In the genomic region with DNA sequence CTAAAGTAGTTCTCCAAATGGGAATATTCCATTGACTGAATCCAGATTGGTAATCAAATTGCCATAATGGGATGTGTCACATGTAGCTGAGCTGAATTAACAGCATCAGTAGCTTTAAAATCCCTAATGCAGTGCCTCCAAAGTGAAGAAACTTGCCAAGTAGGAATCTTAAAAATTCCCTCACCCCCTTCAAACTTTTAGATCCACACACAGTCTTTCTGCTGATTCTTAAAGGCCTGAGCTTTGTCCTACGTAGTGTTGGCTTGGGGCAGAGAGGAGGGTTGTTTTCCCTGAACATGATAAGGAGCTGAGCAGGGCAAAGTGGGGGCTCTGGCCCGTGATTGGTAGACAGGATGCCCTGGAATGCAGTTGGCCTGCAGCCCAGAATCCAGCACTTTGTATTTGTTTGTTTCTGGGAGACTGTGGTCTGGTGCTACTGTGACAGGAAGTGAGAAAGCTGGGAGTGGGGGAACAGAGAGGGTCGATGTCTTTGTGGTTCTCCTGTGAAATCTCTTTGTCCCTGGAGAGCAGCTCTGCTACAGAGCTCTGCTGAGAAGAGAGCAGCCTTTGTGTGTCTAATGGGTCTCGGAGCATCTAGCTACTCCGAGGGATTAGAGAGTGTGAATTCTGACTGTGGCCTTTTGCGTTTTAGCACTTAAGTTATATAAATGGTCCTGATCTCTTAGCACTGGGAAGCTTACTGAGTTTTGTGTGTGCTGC, we compare ENCODE assay signal across 1 cellular context.
TF ChIP-seq lines count a peak whose summit lies in the region.

No MANE protein-coding gene starts in this region.

TF ChIP-seq in K562, 482 proteins besides CTCF, POLR2A, EP300 and RAD21 (continued from another document and continues in another):
- TF ChIP-seq FOXK2 (conservative IDR thresholded peaks at IDR 0.05 in 1 of 2, IDR thresholded peaks at IDR 0.05 in 1 of 2; ENCODE audit: low read depth in 2 of 2): no peak
- TF ChIP-seq CBFA2T2 (conservative IDR thresholded peaks at IDR 0.05): no peak
- TF ChIP-seq ZNF699 (CRISPR knock-in tag; IDR thresholded peaks at IDR 0.05; ENCODE audit: insufficient replicate concordance): no peak
- TF ChIP-seq, protein P1, sequence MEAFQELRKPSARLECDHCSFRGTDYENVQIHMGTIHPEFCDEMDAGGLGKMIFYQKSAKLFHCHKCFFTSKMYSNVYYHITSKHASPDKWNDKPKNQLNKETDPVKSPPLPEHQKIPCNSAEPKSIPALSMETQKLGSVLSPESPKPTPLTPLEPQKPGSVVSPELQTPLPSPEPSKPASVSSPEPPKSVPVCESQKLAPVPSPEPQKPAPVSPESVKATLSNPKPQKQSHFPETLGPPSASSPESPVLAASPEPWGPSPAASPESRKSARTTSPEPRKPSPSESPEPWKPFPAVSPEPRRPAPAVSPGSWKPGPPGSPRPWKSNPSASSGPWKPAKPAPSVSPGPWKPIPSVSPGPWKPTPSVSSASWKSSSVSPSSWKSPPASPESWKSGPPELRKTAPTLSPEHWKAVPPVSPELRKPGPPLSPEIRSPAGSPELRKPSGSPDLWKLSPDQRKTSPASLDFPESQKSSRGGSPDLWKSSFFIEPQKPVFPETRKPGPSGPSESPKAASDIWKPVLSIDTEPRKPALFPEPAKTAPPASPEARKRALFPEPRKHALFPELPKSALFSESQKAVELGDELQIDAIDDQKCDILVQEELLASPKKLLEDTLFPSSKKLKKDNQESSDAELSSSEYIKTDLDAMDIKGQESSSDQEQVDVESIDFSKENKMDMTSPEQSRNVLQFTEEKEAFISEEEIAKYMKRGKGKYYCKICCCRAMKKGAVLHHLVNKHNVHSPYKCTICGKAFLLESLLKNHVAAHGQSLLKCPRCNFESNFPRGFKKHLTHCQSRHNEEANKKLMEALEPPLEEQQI (IDR thresholded peaks at IDR 0.05): no peak
- no peak for TF ChIP-seq TFAM (CRISPR knock-in tag; conservative IDR thresholded peaks at IDR 0.05)
- TF ChIP-seq CBX1 (IDR thresholded peaks at IDR 0.05; ENCODE audit: low read depth): no peak
- no peak for TF ChIP-seq FOXJ3 (CRISPR knock-in tag; IDR thresholded peaks at IDR 0.05)
- TF ChIP-seq ATF2 (CRISPR knock-in tag; IDR thresholded peaks at IDR 0.05): no peak
- no peak for TF ChIP-seq CHD2 (IDR thresholded peaks at IDR 0.05; ENCODE audit: low read depth, low read length)
- peak; percentile 60 for TF ChIP-seq SOX6 (IDR thresholded peaks at IDR 0.05)
- TF ChIP-seq ZNF384 (IDR thresholded peaks at IDR 0.05; ENCODE audit: low read depth, low read length): no peak
- TF ChIP-seq NFE2 (IDR thresholded peaks at IDR 0.05; ENCODE audit: low read depth): no peak
- TF ChIP-seq NFATC3 (IDR thresholded peaks at IDR 0.05): no peak
- no peak for TF ChIP-seq MBD2 (IDR thresholded peaks at IDR 0.05; ENCODE audit: borderline replicate concordance, low read depth)
- peak; percentile 68 for TF ChIP-seq NFYB (IDR thresholded peaks at IDR 0.05; ENCODE audit: extremely low read depth, insufficient read length)
- no peak for TF ChIP-seq FOXM1 (IDR thresholded peaks at IDR 0.05; ENCODE audit: low read depth)
- TF ChIP-seq FOXM1 (CRISPR knock-in tag; IDR thresholded peaks at IDR 0.05; ENCODE audit: low read depth): no peak
- TF ChIP-seq SIRT6 (IDR thresholded peaks at IDR 0.05; ENCODE audit: low read depth, low read length): no peak
- no peak for TF ChIP-seq ETV6 (IDR thresholded peaks at IDR 0.05; ENCODE audit: borderline replicate concordance in 1 of 2, low read depth in 2 of 2, low read length in 1 of 2)
- TF ChIP-seq ETV6 (CRISPR knock-in tag; IDR thresholded peaks at IDR 0.05; ENCODE audit: borderline replicate concordance): no peak
- TF ChIP-seq NR4A1 (CRISPR knock-in tag; IDR thresholded peaks at IDR 0.05): no peak
- no peak for TF ChIP-seq NR4A1 (tag; IDR thresholded peaks at IDR 0.05)
- TF ChIP-seq GABPA (tag; conservative IDR thresholded peaks at IDR 0.05; ENCODE audit: low read depth): peak; percentile 59
- TF ChIP-seq ZBTB7A (IDR thresholded peaks at IDR 0.05; ENCODE audit: borderline replicate concordance, control insufficient read depth, low read depth, low read length): peak; percentile 39; the same call in 1 of the 2 replicates
- no peak for TF ChIP-seq ILF3 (IDR thresholded peaks at IDR 0.05; ENCODE audit: borderline replicate concordance)
- no peak for TF ChIP-seq ATF3 (IDR thresholded peaks at IDR 0.05)
- no peak for TF ChIP-seq ATF3 (CRISPR knock-in tag; conservative IDR thresholded peaks at IDR 0.05)
- no peak for TF ChIP-seq ZNF696 (CRISPR knock-in tag; conservative IDR thresholded peaks at IDR 0.05)
- no peak for TF ChIP-seq NCOR1 (IDR thresholded peaks at IDR 0.05)
- TF ChIP-seq LARP7 (IDR thresholded peaks at IDR 0.05): no peak
- no peak for TF ChIP-seq ZBTB49 (CRISPR knock-in tag; IDR thresholded peaks at IDR 0.05; ENCODE audit: borderline replicate concordance)
- 0 out of 4 replicates have a peak, but pooled peaks of 1 of the 2 experiments have one; percentile 27 for TF ChIP-seq MAZ (CRISPR knock-in tag; conservative IDR thresholded peaks at IDR 0.05 in 1 of 2, IDR thresholded peaks at IDR 0.05 in 1 of 2)
- no peak for TF ChIP-seq MAFK (IDR thresholded peaks at IDR 0.05; ENCODE audit: low read length)
- TF ChIP-seq GTF2F1 (IDR thresholded peaks at IDR 0.05; ENCODE audit: low read depth, low read length): no peak
- 0 out of 2 replicates have a peak, but pooled peaks have one; percentile 26 for TF ChIP-seq ETV1 (tag; conservative IDR thresholded peaks at IDR 0.05; ENCODE audit: low read depth)
- TF ChIP-seq, protein P2, sequence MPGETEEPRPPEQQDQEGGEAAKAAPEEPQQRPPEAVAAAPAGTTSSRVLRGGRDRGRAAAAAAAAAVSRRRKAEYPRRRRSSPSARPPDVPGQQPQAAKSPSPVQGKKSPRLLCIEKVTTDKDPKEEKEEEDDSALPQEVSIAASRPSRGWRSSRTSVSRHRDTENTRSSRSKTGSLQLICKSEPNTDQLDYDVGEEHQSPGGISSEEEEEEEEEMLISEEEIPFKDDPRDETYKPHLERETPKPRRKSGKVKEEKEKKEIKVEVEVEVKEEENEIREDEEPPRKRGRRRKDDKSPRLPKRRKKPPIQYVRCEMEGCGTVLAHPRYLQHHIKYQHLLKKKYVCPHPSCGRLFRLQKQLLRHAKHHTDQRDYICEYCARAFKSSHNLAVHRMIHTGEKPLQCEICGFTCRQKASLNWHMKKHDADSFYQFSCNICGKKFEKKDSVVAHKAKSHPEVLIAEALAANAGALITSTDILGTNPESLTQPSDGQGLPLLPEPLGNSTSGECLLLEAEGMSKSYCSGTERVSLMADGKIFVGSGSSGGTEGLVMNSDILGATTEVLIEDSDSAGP (CRISPR knock-in tag; IDR thresholded peaks at IDR 0.05): no peak
- TF ChIP-seq RBFOX2 (IDR thresholded peaks at IDR 0.05; ENCODE audit: low read depth, low read length): no peak
- no peak for TF ChIP-seq ZNF347 (CRISPR knock-in tag; IDR thresholded peaks at IDR 0.05; ENCODE audit: low read depth)
- TF ChIP-seq BRF1 (IDR thresholded peaks at IDR 0.05; ENCODE audit: borderline replicate concordance, extremely low read depth, insufficient read length): no peak
- no peak for TF ChIP-seq ZKSCAN3 (CRISPR knock-in tag; IDR thresholded peaks at IDR 0.05)
- TF ChIP-seq ARID1B (IDR thresholded peaks at IDR 0.05): 0 out of 2 replicates have a peak, but pooled peaks have one; percentile 17
- no peak for TF ChIP-seq RBM15 (IDR thresholded peaks at IDR 0.05; ENCODE audit: insufficient read depth, low read length)
- TF ChIP-seq PTBP1 (IDR thresholded peaks at IDR 0.05; ENCODE audit: low read depth, low read length): no peak
- TF ChIP-seq ZSCAN29 (IDR thresholded peaks at IDR 0.05): no peak
- TF ChIP-seq, protein P3, sequence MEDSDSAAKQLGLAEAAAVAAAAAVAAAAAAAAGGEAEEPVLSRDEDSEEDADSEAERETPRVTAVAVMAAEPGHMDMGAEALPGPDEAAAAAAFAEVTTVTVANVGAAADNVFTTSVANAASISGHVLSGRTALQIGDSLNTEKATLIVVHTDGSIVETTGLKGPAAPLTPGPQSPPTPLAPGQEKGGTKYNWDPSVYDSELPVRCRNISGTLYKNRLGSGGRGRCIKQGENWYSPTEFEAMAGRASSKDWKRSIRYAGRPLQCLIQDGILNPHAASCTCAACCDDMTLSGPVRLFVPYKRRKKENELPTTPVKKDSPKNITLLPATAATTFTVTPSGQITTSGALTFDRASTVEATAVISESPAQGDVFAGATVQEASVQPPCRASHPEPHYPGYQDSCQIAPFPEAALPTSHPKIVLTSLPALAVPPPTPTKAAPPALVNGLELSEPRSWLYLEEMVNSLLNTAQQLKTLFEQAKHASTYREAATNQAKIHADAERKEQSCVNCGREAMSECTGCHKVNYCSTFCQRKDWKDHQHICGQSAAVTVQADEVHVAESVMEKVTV (CRISPR knock-in tag; IDR thresholded peaks at IDR 0.05): no peak
- TF ChIP-seq HLTF (IDR thresholded peaks at IDR 0.05): no peak
- TF ChIP-seq ZFP36 (IDR thresholded peaks at IDR 0.05; ENCODE audit: low read depth, low read length, partially characterized antibody): no peak
- no peak for TF ChIP-seq ZNF124 (CRISPR knock-in tag; IDR thresholded peaks at IDR 0.05)
- no peak for TF ChIP-seq ZNF274 (IDR thresholded peaks at IDR 0.05; ENCODE audit: borderline replicate concordance, low read depth, low read length)
- no peak for TF ChIP-seq MED1 (CRISPR knock-in tag; IDR thresholded peaks at IDR 0.05; ENCODE audit: borderline replicate concordance)
- TF ChIP-seq HEY1 (CRISPR knock-in tag; IDR thresholded peaks at IDR 0.05; ENCODE audit: borderline replicate concordance): no peak
- no peak for TF ChIP-seq ZFX (CRISPR knock-in tag; IDR thresholded peaks at IDR 0.05)
- no peak for TF ChIP-seq ZNF589 (CRISPR knock-in tag; IDR thresholded peaks at IDR 0.05; ENCODE audit: low read depth)
- TF ChIP-seq FOXP1 (CRISPR knock-in tag; IDR thresholded peaks at IDR 0.05): no peak
- peak; percentile 28; the same call in 1 of the 2 replicates for TF ChIP-seq DPF2 (IDR thresholded peaks at IDR 0.05)
- TF ChIP-seq TEAD1 (CRISPR knock-in tag; IDR thresholded peaks at IDR 0.05): peak; percentile 76 to 78; a peak in 3 of 4 replicates
- TF ChIP-seq ZNF75A (CRISPR knock-in tag; IDR thresholded peaks at IDR 0.05): no peak
- no peak for TF ChIP-seq SNRNP70 (optimal IDR thresholded peaks at IDR 0.05; ENCODE audit: low read depth, low read length)
- TF ChIP-seq ATF7 (IDR thresholded peaks at IDR 0.05): no peak
- TF ChIP-seq ZBTB8A (IDR thresholded peaks at IDR 0.05; ENCODE audit: partially characterized antibody): no peak
- TF ChIP-seq, protein P4, sequence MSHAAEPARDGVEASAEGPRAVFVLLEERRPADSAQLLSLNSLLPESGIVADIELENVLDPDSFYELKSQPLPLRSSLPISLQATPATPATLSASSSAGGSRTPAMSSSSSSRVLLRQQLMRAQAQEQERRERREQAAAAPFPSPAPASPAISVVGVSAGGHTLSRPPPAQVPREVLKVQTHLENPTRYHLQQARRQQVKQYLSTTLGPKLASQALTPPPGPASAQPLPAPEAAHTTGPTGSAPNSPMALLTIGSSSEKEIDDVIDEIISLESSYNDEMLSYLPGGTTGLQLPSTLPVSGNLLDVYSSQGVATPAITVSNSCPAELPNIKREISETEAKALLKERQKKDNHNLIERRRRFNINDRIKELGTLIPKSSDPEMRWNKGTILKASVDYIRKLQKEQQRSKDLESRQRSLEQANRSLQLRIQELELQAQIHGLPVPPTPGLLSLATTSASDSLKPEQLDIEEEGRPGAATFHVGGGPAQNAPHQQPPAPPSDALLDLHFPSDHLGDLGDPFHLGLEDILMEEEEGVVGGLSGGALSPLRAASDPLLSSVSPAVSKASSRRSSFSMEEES (CRISPR knock-in tag; IDR thresholded peaks at IDR 0.05): no peak
- no peak for TF ChIP-seq ETV5 (CRISPR knock-in tag; IDR thresholded peaks at IDR 0.05; ENCODE audit: low read depth)
- 0 out of 2 replicates have a peak, but pooled peaks have one; percentile 18 for TF ChIP-seq CXXC5 (CRISPR knock-in tag; IDR thresholded peaks at IDR 0.05)
- TF ChIP-seq PHTF2 (CRISPR knock-in tag; IDR thresholded peaks at IDR 0.05): no peak
- peak; percentile 75; the same call in 1 of the 2 replicates for TF ChIP-seq TEAD4 (IDR thresholded peaks at IDR 0.05; ENCODE audit: low read length)
- no peak for TF ChIP-seq TEAD4 (CRISPR knock-in tag; IDR thresholded peaks at IDR 0.05; ENCODE audit: borderline replicate concordance)
- no peak for TF ChIP-seq HDAC2 (IDR thresholded peaks at IDR 0.05)
- no peak for TF ChIP-seq EWSR1 (IDR thresholded peaks at IDR 0.05; ENCODE audit: borderline replicate concordance, low read depth, partially characterized antibody)
- no peak for TF ChIP-seq MEIS2 (IDR thresholded peaks at IDR 0.05; ENCODE audit: partially characterized antibody)
- TF ChIP-seq MEF2A (IDR thresholded peaks at IDR 0.05; ENCODE audit: control insufficient read depth, low read depth, low read length): no peak
- no peak for TF ChIP-seq ZEB2 (IDR thresholded peaks at IDR 0.05)
